In the genomic region with DNA sequence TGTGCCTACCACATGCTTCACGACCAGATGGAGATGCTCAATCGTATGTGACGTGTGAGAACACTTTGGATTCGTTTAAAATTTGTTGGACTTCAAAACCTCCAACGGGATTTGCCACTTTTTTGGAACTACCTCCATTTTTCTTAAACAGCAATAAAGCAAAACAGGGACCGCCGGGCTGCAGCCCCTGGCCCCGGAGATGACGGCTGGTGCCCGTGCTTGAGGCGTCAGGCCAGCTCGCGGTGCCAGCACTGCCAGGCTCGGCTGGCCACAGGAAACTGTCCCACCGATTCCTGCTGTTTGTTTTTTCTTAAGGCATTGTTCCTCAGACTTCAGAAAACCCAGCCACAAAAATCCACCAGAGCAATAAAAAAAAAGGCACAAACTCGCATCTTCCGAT, we compare ENCODE assay signal across 31 cellular contexts.
"Had no signal": no experiment of that assay in that cellular context is flagged by ENCODE, and none has a peak within 500 bp of the region (broad histone marks: within the 10 kb centered on the region; RNA-seq: fewer than 3 reads in every experiment).

No MANE protein-coding gene starts in this region.

- DNase-seq: activated CD4-positive, alpha-beta memory T cell treated with anti-CD3 and anti-CD28 coated beads, Interleukin-2, amount 10 ng/mL, durations not matched to agents 7 days and 5 days; activated CD4-positive, alpha-beta T cell treated with anti-CD3 and anti-CD28 coated beads for 1 hour; activated CD4-positive, alpha-beta T cell treated with anti-CD3 and anti-CD28 coated beads for 36 hours; activated CD4-positive, alpha-beta T cell treated with anti-CD3 and anti-CD28 coated beads for 48 hours; activated CD4-positive, alpha-beta T cell treated with anti-CD3 and anti-CD28 coated beads, Interleukin-2, amount 10 ng/mL, durations not matched to agents 7 days and 5 days; activated CD4-positive, alpha-beta T cell treated with anti-CD3 and anti-CD28 coated beads, Interleukin-2, amount 50 U/mL, for 48 hours; activated CD4-positive, CD25-positive, alpha-beta regulatory T cell; activated CD8-positive, alpha-beta memory T cell treated with anti-CD3 and anti-CD28 coated beads for 24 hours; activated CD8-positive, alpha-beta memory T cell treated with anti-CD3 and anti-CD28 coated beads, Interleukin-2, amount 10 ng/mL, durations not matched to agents 7 days and 5 days; activated CD8-positive, alpha-beta memory T cell treated with anti-CD3 and anti-CD28 coated beads, Interleukin-2, amount 50 U/mL, for 48 hours; activated CD8-positive, alpha-beta T cell treated with anti-CD3 and anti-CD28 coated beads, Interleukin-2, amount 10 ng/mL, durations not matched to agents 7 days and 5 days; activated effector memory CD4-positive, alpha-beta T cell treated with Interleukin-2 at 50 U/mL for 16 hours; activated gamma-delta T cell; activated naive CD4-positive, alpha-beta T cell treated with Interleukin-2 at 50 U/mL for 16 hours; activated naive CD8-positive, alpha-beta T cell treated with anti-CD3 and anti-CD28 coated beads, Interleukin-2, amount 10 ng/mL, durations not matched to agents 7 days and 5 days; activated naive CD8-positive, alpha-beta T cell treated with anti-CD3 and anti-CD28 coated beads, Interleukin-2, amount 50 U/mL, for 24 hours; activated T-cell treated with anti-CD3 and anti-CD28 coated beads, Interleukin-2, amount 50 U/mL, for 24 hours; activated T-cell treated with anti-CD3 and anti-CD28 coated beads, Interleukin-2, amount 50 U/mL, for 48 hours; amygdala; anterior cingulate cortex; central memory CD4-positive, alpha-beta T cell; T-cell; T-helper 2 cell; T-helper 9 cell; WERI-Rb-1 had no signal

- H3K27ac ChIP-seq: ascending aorta, cardiac muscle cell, WERI-Rb-1 had no signal

- FAIRE-seq: bronchial epithelial cell, TTC549 had no signal

- H3K36me3 ChIP-seq: cardiac muscle cell, WERI-Rb-1 had no signal

- H3K27me3 ChIP-seq: ascending aorta, cardiac muscle cell had no signal

- H3K4me3 ChIP-seq: ascending aorta, cardiac muscle cell had no signal

- ATAC-seq: activated CD4-positive, alpha-beta T cell treated with anti-CD3 and anti-CD28 coated beads for 36 hours; activated CD4-positive, CD25-positive, alpha-beta regulatory T cell treated with anti-CD3 and anti-CD28 coated beads, Interleukin-2, amount 50 U/mL, for 24 hours; activated CD8-positive, alpha-beta memory T cell treated with anti-CD3 and anti-CD28 coated beads, Interleukin-2, amount 10 ng/mL, durations not matched to agents 7 days and 5 days; activated CD8-positive, alpha-beta T cell treated with anti-CD3 and anti-CD28 coated beads, Interleukin-2, amount 10 ng/mL, durations not matched to agents 7 days and 5 days; activated naive CD8-positive, alpha-beta T cell treated with anti-CD3 and anti-CD28 coated beads, Interleukin-2, amount 50 U/mL, for 24 hours; T-cell; WTC11 had no signal

- H3K4me1 ChIP-seq: ascending aorta had no signal
